Comparison of ENCODE assay signal across 1 cellular context in genomic region chr22:42648368-42649260, GRCh38.
TF ChIP-seq lines count a peak whose summit lies in the region.

No MANE protein-coding gene starts in this region.

TF ChIP-seq in HepG2, 621 proteins besides CTCF, POLR2A, EP300 and RAD21 (continued from another document and continues in another):
- 0 out of 2 replicates have a peak, but pooled peaks have one; percentile 22 for TF ChIP-seq FOXP1 (IDR thresholded peaks at IDR 0.05)
- peak; percentile 42 for TF ChIP-seq FOXP1 (CRISPR knock-in tag; IDR thresholded peaks at IDR 0.05)
- peak; percentile 87 for TF ChIP-seq PHF21A (CRISPR knock-in tag; IDR thresholded peaks at IDR 0.05)
- TF ChIP-seq KDM3A (CRISPR knock-in tag; IDR thresholded peaks at IDR 0.05; ENCODE audit: low read depth), result peak; percentile 79
- peak; percentile 64 for TF ChIP-seq POLR2AphosphoS5 (IDR thresholded peaks at IDR 0.05; ENCODE audit: low read depth, low read length)
- TF ChIP-seq AHDC1 (CRISPR knock-in tag; IDR thresholded peaks at IDR 0.05; ENCODE audit: borderline replicate concordance), result peak; percentile 21; the same call in 1 of the 2 replicates
- peak; percentile 11 for TF ChIP-seq HNRNPH1 (optimal IDR thresholded peaks at IDR 0.05; ENCODE audit: low read depth, low read length)
- TF ChIP-seq KLF12 (CRISPR knock-in tag; IDR thresholded peaks at IDR 0.05; ENCODE audit: borderline replicate concordance), result peak; percentile 65; the same call in 1 of the 2 replicates
- TF ChIP-seq HBP1 (CRISPR knock-in tag; IDR thresholded peaks at IDR 0.05; ENCODE audit: low read depth), result peak; percentile 40; the same call in 1 of the 2 replicates
- TF ChIP-seq ZNF607 (CRISPR knock-in tag; IDR thresholded peaks at IDR 0.05; ENCODE audit: borderline replicate concordance), result peak; percentile 69
- no peak for TF ChIP-seq ZNF691 (CRISPR knock-in tag; IDR thresholded peaks at IDR 0.05; ENCODE audit: borderline replicate concordance, low read depth)
- no peak for TF ChIP-seq ZNF10 (CRISPR knock-in tag; IDR thresholded peaks at IDR 0.05; ENCODE audit: borderline replicate concordance, low read depth)
- TF ChIP-seq KAT7 (CRISPR knock-in tag; IDR thresholded peaks at IDR 0.05; ENCODE audit: borderline replicate concordance), result peak; percentile 75; the same call in 1 of the 2 replicates
- no peak for TF ChIP-seq ZNF562 (CRISPR knock-in tag; IDR thresholded peaks at IDR 0.05; ENCODE audit: borderline replicate concordance)
- peak; percentile 96 for TF ChIP-seq SAP130 (CRISPR knock-in tag; IDR thresholded peaks at IDR 0.05; ENCODE audit: low read depth)
- TF ChIP-seq RXRA (CRISPR knock-in tag; IDR thresholded peaks at IDR 0.05), result peak; percentile 82
- TF ChIP-seq ZBTB7B (CRISPR knock-in tag; IDR thresholded peaks at IDR 0.05), result peak; percentile 67; the same call in 1 of the 2 replicates
- peak; percentile 52; the same call in 1 of the 2 replicates for TF ChIP-seq ZBTB25 (CRISPR knock-in tag; IDR thresholded peaks at IDR 0.05)
- TF ChIP-seq RFXANK (CRISPR knock-in tag; IDR thresholded peaks at IDR 0.05), result no peak
- peak; percentile 86; the same call in 1 of the 2 replicates for TF ChIP-seq TBX2 (CRISPR knock-in tag; IDR thresholded peaks at IDR 0.05; ENCODE audit: borderline replicate concordance)
- peak; percentile 81 for TF ChIP-seq ZBED4 (CRISPR knock-in tag; IDR thresholded peaks at IDR 0.05; ENCODE audit: borderline replicate concordance)
- 0 out of 2 replicates have a peak, but pooled peaks have one; percentile 29 for TF ChIP-seq ZNF710 (CRISPR knock-in tag; IDR thresholded peaks at IDR 0.05; ENCODE audit: borderline replicate concordance)
- TF ChIP-seq ZNF580 (CRISPR knock-in tag; IDR thresholded peaks at IDR 0.05; ENCODE audit: borderline replicate concordance, low read depth), result peak; percentile 80; the same call in 1 of the 2 replicates
- TF ChIP-seq ARNTL (CRISPR knock-in tag; IDR thresholded peaks at IDR 0.05), result no peak
- TF ChIP-seq MAFF (IDR thresholded peaks at IDR 0.05; ENCODE audit: low read depth, low read length), result no peak
- no peak for TF ChIP-seq DNMT3B (CRISPR knock-in tag; conservative IDR thresholded peaks at IDR 0.05)
- TF ChIP-seq ZNF414 (CRISPR knock-in tag; IDR thresholded peaks at IDR 0.05), result peak; percentile 80; the same call in 1 of the 2 replicates
- TF ChIP-seq ISL2 (CRISPR knock-in tag; IDR thresholded peaks at IDR 0.05), result 0 out of 2 replicates have a peak, but pooled peaks have one; percentile 40
- peak; percentile 73 for TF ChIP-seq IKZF4 (CRISPR knock-in tag; IDR thresholded peaks at IDR 0.05; ENCODE audit: borderline replicate concordance, low read depth, not compliant biosample characterization)
- peak; percentile 33; the same call in 1 of the 2 replicates for TF ChIP-seq ZNF746 (CRISPR knock-in tag; IDR thresholded peaks at IDR 0.05)
- peak; percentile 71 for TF ChIP-seq MED8 (CRISPR knock-in tag; IDR thresholded peaks at IDR 0.05; ENCODE audit: insufficient replicate concordance)
- peak; percentile 76; the same call in 1 of the 2 replicates for TF ChIP-seq KLF9 (CRISPR knock-in tag; IDR thresholded peaks at IDR 0.05; ENCODE audit: low read depth)
- 0 out of 2 replicates have a peak, but pooled peaks have one; percentile 19 for TF ChIP-seq TFDP1 (CRISPR knock-in tag; IDR thresholded peaks at IDR 0.05; ENCODE audit: borderline replicate concordance)
- 0 out of 2 replicates have a peak, but pooled peaks have one; percentile 68 for TF ChIP-seq ZNF550 (CRISPR knock-in tag; IDR thresholded peaks at IDR 0.05; ENCODE audit: borderline replicate concordance)
- TF ChIP-seq ETV6 (CRISPR knock-in tag; conservative IDR thresholded peaks at IDR 0.05), result no peak; the same call in 1 of the 2 replicates
- peak; percentile 26; the same call in 1 of the 2 replicates for TF ChIP-seq ZNF816 (CRISPR knock-in tag; IDR thresholded peaks at IDR 0.05; ENCODE audit: borderline replicate concordance)
- peak; percentile 38; the same call in 1 of the 2 replicates for TF ChIP-seq SIX4 (CRISPR knock-in tag; IDR thresholded peaks at IDR 0.05)
- TF ChIP-seq ZNF792 (CRISPR knock-in tag; IDR thresholded peaks at IDR 0.05), result peak; percentile 90
- peak; percentile 80; the same call in 1 of the 2 replicates for TF ChIP-seq MIER3 (CRISPR knock-in tag; IDR thresholded peaks at IDR 0.05; ENCODE audit: borderline replicate concordance)
- TF ChIP-seq TBX3 (IDR thresholded peaks at IDR 0.05; ENCODE audit: borderline replicate concordance), result 0 out of 2 replicates have a peak, but pooled peaks have one; percentile 27
- peak; percentile 18; the same call in 1 of the 2 replicates for TF ChIP-seq ZNF224 (CRISPR knock-in tag; IDR thresholded peaks at IDR 0.05)
- TF ChIP-seq MTA1 (CRISPR knock-in tag; IDR thresholded peaks at IDR 0.05; ENCODE audit: borderline replicate concordance), result peak; percentile 77; the same call in 1 of the 2 replicates
- TF ChIP-seq NBN (conservative IDR thresholded peaks at IDR 0.05), result no peak
- TF ChIP-seq ASH2L (IDR thresholded peaks at IDR 0.05; ENCODE audit: insufficient read length, low read depth, low read length), result peak; percentile 30
